ENCODE assay signal across 1 cellular context in genomic region chr7:130440527-130441365, GRCh38.
A peak's percentile ranks its signal among the peaks of the same experiment; 100 is the strongest.
TF ChIP-seq lines count a peak whose summit lies in the region.

Gene CEP41 (minus strand): TSS chr7:130441016. CDS start chr7:130440966, 50 bp downstream.

TF ChIP-seq in A549, 52 proteins besides CTCF, POLR2A, EP300 and RAD21 (continued from another document):
- TF ChIP-seq TFCP2L1 (CRISPR knock-in tag; IDR thresholded peaks at IDR 0.05) (0 out of 2 replicates have a peak, but pooled peaks have one; percentile 7), GATA3 (IDR thresholded peaks at IDR 0.05; ENCODE audit: borderline replicate concordance) (no peak), EHF (CRISPR knock-in tag; IDR thresholded peaks at IDR 0.05) (0 out of 2 replicates have a peak, but pooled peaks have one; percentile 23), KDM1A (IDR thresholded peaks at IDR 0.05; ENCODE audit: low read depth) (no peak), FOSB (CRISPR knock-in tag; IDR thresholded peaks at IDR 0.05) (no peak), HOXB13 (CRISPR knock-in tag; IDR thresholded peaks at IDR 0.05; ENCODE audit: low read depth) (peak; percentile 61; the same call in 1 of the 2 replicates), HEYL (CRISPR knock-in tag; IDR thresholded peaks at IDR 0.05) (no peak), BHLHE40 (IDR thresholded peaks at IDR 0.05; ENCODE audit: low read depth, low read length) (no peak), SMC3 (IDR thresholded peaks at IDR 0.05) (no peak), MYC (IDR thresholded peaks at IDR 0.05; ENCODE audit: borderline replicate concordance, low read length) (no peak; the same call in 1 of the 2 replicates), ZNF302 (CRISPR knock-in tag; IDR thresholded peaks at IDR 0.05) (0 out of 2 replicates have a peak, but pooled peaks have one; percentile 43), FOSL2 (IDR thresholded peaks at IDR 0.05) (no peak), FOSL2 (CRISPR knock-in tag; IDR thresholded peaks at IDR 0.05) (no peak), REST (IDR thresholded peaks at IDR 0.05) (no peak), ZC3H11A (IDR thresholded peaks at IDR 0.05) (no peak), PBX3 (IDR thresholded peaks at IDR 0.05) (no peak), RFX5 (IDR thresholded peaks at IDR 0.05) (peak; percentile 27; the same call in 1 of the 2 replicates), E2F6 (IDR thresholded peaks at IDR 0.05; ENCODE audit: borderline replicate concordance, low read depth) (peak; percentile 94), HDAC2 (IDR thresholded peaks at IDR 0.05) (no peak), NPAS2 (CRISPR knock-in tag; IDR thresholded peaks at IDR 0.05; ENCODE audit: borderline replicate concordance) (no peak), MAZ (IDR thresholded peaks at IDR 0.05; ENCODE audit: borderline replicate concordance, low read depth, low read length) (no peak), NR3C1 (IDR thresholded peaks at IDR 0.05) (no peak)
TF ChIP-seq in A549: peak in this region for 13.
